Comparison of ENCODE assay signal across 16 cellular contexts in the genomic region with DNA sequence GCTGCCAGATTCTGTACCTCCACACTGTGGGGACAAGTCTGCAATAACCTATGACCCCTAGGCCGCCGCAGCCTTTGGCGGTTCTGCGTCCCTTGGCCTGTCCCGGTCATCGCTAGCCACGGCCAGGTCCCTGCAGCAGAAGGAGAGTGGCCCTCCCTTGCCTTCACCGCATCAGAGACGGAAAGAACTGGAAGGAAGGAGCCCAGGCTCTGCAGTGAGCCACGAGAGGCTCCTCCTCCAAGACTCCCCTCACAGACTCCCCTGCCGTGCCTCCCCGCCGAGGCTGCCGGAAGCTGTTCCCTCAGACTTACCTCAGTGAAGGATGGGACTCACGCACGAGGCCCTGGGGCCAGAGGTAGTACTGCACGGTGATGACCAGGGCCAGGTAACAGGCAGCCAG. TPM values are rescaled to one million over a fixed set of nuclear protein-coding genes. Genes with fewer than 3 reads are reported as not detected.
DNase-seq lines count a peak whose midpoint lies in the region; ATAC-seq and TF ChIP-seq lines count a peak whose summit lies in the region.
"Had no signal": no experiment of that assay in that cellular context is flagged by ENCODE, and none has a peak within 500 bp of the region (broad histone marks: within the 10 kb centered on the region; RNA-seq: fewer than 3 reads in every experiment).

No MANE protein-coding gene starts in this region.

- H3K4me3 Mint-ChIP-seq in neural crest cell, result no peak overlapping the region
- H3K4me3 Mint-ChIP-seq: CD4-positive, alpha-beta T cell; HFFc6 had no signal

- TF ChIP-seq CTCF in neural crest cell (conservative IDR thresholded peaks at IDR 0.05) (no peak), GM10248 (IDR thresholded peaks at IDR 0.05; ENCODE audit: control extremely low read depth, extremely low read depth, low read depth, missing control alignments) (no peak)

- peak overlapping the region; percentile 64 for H3K27ac Mint-ChIP-seq in neural crest cell (ENCODE audit: unreplicated experiment)
- H3K27ac Mint-ChIP-seq: CD4-positive, alpha-beta T cell; HFFc6 had no signal

- H3K27ac ChIP-seq in trophoblast cell (ENCODE audit: low read depth, low read length), result no peak overlapping the region
- H3K27ac ChIP-seq: C4-2B had no signal

- no peak overlapping the region for H3K4ac ChIP-seq in trophoblast cell (ENCODE audit: low read depth, low read length)

- H4K8ac ChIP-seq in trophoblast cell (ENCODE audit: low read depth, low read length), result no peak overlapping the region

- H3K23ac ChIP-seq in trophoblast cell (ENCODE audit: low read length), result peak overlapping the region; percentile 8

- ATAC-seq in activated CD4-positive, CD25-positive, alpha-beta regulatory T cell treated with anti-CD3 and anti-CD28 coated beads, Interleukin-2, amount 50 U/mL, for 24 hours, result no peak
- ATAC-seq: K562 had no signal

- no peak overlapping the region for H2BK120ac ChIP-seq in trophoblast cell (ENCODE audit: insufficient read depth, low read length, poor library complexity)

- no peak overlapping the region for H4K12ac ChIP-seq in trophoblast cell (ENCODE audit: low read depth, low read length)

- H3K4me1 ChIP-seq in NT2/D1 (ENCODE audit: insufficient read depth, insufficient read length), result peaks cover 12% of the 10 kb centered on the region
- peaks cover 0 to under 1% of the 10 kb centered on the region in 2 experiments for H3K4me1 ChIP-seq in trophoblast cell (ENCODE audit: control insufficient read depth in 1 of 2, insufficient read depth in 2 of 2, low read length in 2 of 2)
- H3K4me1 ChIP-seq: Caco-2 had no signal

- H3K27me3 Mint-ChIP-seq in neural crest cell (ENCODE audit: low read depth), result peaks cover 3% of the 10 kb centered on the region

- H3K36me3 ChIP-seq in NT2/D1 (ENCODE audit: insufficient read depth, insufficient read length, low read length), result no peaks in the 10 kb centered on the region
- H3K36me3 ChIP-seq in trophoblast cell (ENCODE audit: control insufficient read depth in 1 of 2, insufficient read depth in 2 of 2, low read length in 2 of 2), result no peaks in the 10 kb centered on the region

- no CpG with 5 or more reads among the region's 17 CpGs for WGBS in trophoblast cell (ENCODE audit: extremely low coverage, insufficient coverage, insufficient read length)

- CTCF ChIA-PET in GM10248 (lab: Yijun Ruan, JAX), result no interaction called here

- peaks cover 3% of the 10 kb centered on the region for H3K9me3 Mint-ChIP-seq in neural crest cell
- H3K9me3 Mint-ChIP-seq: CD4-positive, alpha-beta T cell had no signal

- H3K9ac ChIP-seq in NT2/D1 (ENCODE audit: insufficient read length, low read depth) (peak overlapping the region; percentile 39), trophoblast cell (ENCODE audit: low read length) (no peak overlapping the region)

- POLR2A ChIA-PET in GM10248 (lab: Yijun Ruan, JAX), result no interaction called here

- no peak overlapping the region for H3K4me2 ChIP-seq in trophoblast cell (ENCODE audit: low read length)

- H2BK5ac ChIP-seq in trophoblast cell (ENCODE audit: low read depth, low read length, poor library complexity), result no peak overlapping the region

- H3K14ac ChIP-seq in trophoblast cell (ENCODE audit: low read length), result no peak overlapping the region

- no peak overlapping the region for H3K18ac ChIP-seq in trophoblast cell (ENCODE audit: low read length)

- H2AFZ ChIP-seq in trophoblast cell (ENCODE audit: insufficient read depth, low read length, poor library complexity), result no peak overlapping the region

- H3K79me2 ChIP-seq in trophoblast cell (ENCODE audit: control insufficient read depth, insufficient read depth, low read length, poor library complexity), result no peaks in the 10 kb centered on the region

- peaks cover 22% of the 10 kb centered on the region for H3K4me1 Mint-ChIP-seq in neural crest cell

- H3K36me3 Mint-ChIP-seq in neural crest cell (ENCODE audit: low read depth), result no peaks in the 10 kb centered on the region

- no peak overlapping the region for H3K4me3 ChIP-seq in NT2/D1 (ENCODE audit: insufficient read length, low read depth)
- H3K4me3 ChIP-seq in trophoblast cell (ENCODE audit: low read depth, low read length), result no peak overlapping the region
- H3K4me3 ChIP-seq: K562 had no signal

- peaks cover 11% of the 10 kb centered on the region for H3K9me3 ChIP-seq in NT2/D1 (ENCODE audit: insufficient read depth, low read length)
- peaks cover 6% of the 10 kb centered on the region for H3K9me3 ChIP-seq in trophoblast cell (ENCODE audit: insufficient read depth, low read depth, low read length)
- H3K9me3 ChIP-seq: Caco-2 had no signal

- H2BK12ac ChIP-seq in trophoblast cell (ENCODE audit: low read length), result no peak overlapping the region

- H2AK5ac ChIP-seq in trophoblast cell (ENCODE audit: low read length), result no peak overlapping the region

- DNase-seq in NT2/D1 (ENCODE audit: low read depth, low spot score) (no peak), neural crest cell (ENCODE audit: low read depth, low spot score) (no peak), trophoblast cell (no peak), NCI-H128 (lab: John Stamatoyannopoulos, UW; ENCODE audit: unreplicated experiment) (no peak), GM10248 (ENCODE audit: extremely low spot score) (no peak)
- DNase-seq: ACHN; Caco-2; CD4-positive, alpha-beta T cell; HCEC 1CT; HFFc6; IMR-90 had no signal

- no peak overlapping the region for H4K91ac ChIP-seq in trophoblast cell (ENCODE audit: low read depth, low read length)

- H3K27me3 ChIP-seq in NT2/D1 (ENCODE audit: insufficient read depth, insufficient read length) (peaks cover 13% of the 10 kb centered on the region), trophoblast cell (ENCODE audit: insufficient read depth, low read length) (no peaks in the 10 kb centered on the region)

- H3K79me1 ChIP-seq in trophoblast cell (ENCODE audit: low read length), result no peaks in the 10 kb centered on the region

RNA-seq across cellular contexts. Expression of gene SLC38A8, which starts 11.0 kb away (rescaled TPM):
- total RNA-seq in neural crest cell, result not detected in 2 replicates
- 0.12 and 0.19 TPM in 2 replicates for polyA plus RNA-seq in trophoblast cell (2013)
- total RNA-seq: CD4-positive, alpha-beta T cell; H1; HFFc6; IMR-90; K562 had no signal
- polyA plus RNA-seq: BJ, IMR-90 had no signal
